Comparison of ENCODE assay signal across 30 cellular contexts in genomic region chr6:133540361-133540760, GRCh38.
"Had no signal": no experiment of that assay in that cellular context is flagged by ENCODE, and none has a peak within 500 bp of the region (broad histone marks: within the 10 kb centered on the region; RNA-seq: fewer than 3 reads in every experiment).

No MANE protein-coding gene starts in this region.

- H3K4me1 ChIP-seq: parathyroid adenoma, psoas muscle, right lobe of liver, stomach, thyroid gland, tibial nerve, upper lobe of left lung, vagina had no signal

- H3K4me2 ChIP-seq: neural progenitor cell had no signal

- H3K4me1 Mint-ChIP-seq: naive thymus-derived CD8-positive, alpha-beta T cell; neural progenitor cell; stimulated activated effector memory CD8-positive, alpha-beta T cell treated with anti-CD3 and anti-CD28 coated beads, Interleukin-12 subunit alpha, Interleukin-12 subunit beta, amount 100 ng/mL, for 72 hours; stimulated activated naive B cell treated with anti-CD40 and anti-IgM and Interleukin-4, amounts not matched to agents 10 μg/mL and 1 μg/mL and 100 μg/mL, for 72 hours had no signal

- H3K4me3 Mint-ChIP-seq: naive thymus-derived CD8-positive, alpha-beta T cell; natural killer cell treated with Interleukin-12 subunit alpha and Interleukin-12 subunit beta and Interleukin-15 and Interleukin-18, amount 100 ng/mL, for 72 hours; nephron progenitor cell; neural progenitor cell; stimulated activated effector memory CD8-positive, alpha-beta T cell treated with anti-CD3 and anti-CD28 coated beads, Interleukin-12 subunit alpha, Interleukin-12 subunit beta, amount 100 ng/mL, for 72 hours; stimulated activated naive B cell treated with anti-CD40 and anti-IgM and Interleukin-4, amounts not matched to agents 10 μg/mL and 1 μg/mL and 100 μg/mL, for 72 hours; stimulated activated naive CD8-positive, alpha-beta T cell treated with anti-CD3 and anti-CD28 coated beads, Interleukin-15, Interleukin-2, amounts not matched to agents 100 ng/mL and 50 ng/mL, for 24 hours had no signal

- H3K36me3 Mint-ChIP-seq: naive thymus-derived CD8-positive, alpha-beta T cell; natural killer cell treated with Interleukin-12 subunit alpha and Interleukin-12 subunit beta and Interleukin-15 and Interleukin-18, amount 100 ng/mL, for 72 hours; neural progenitor cell; stimulated activated effector memory CD8-positive, alpha-beta T cell treated with anti-CD3 and anti-CD28 coated beads, Interleukin-12 subunit alpha, Interleukin-12 subunit beta, amount 100 ng/mL, for 72 hours; stimulated activated naive B cell treated with anti-CD40 and anti-IgM and Interleukin-4, amounts not matched to agents 10 μg/mL and 1 μg/mL and 100 μg/mL, for 72 hours had no signal

- H3K27me3 ChIP-seq: neural progenitor cell, ovary, right lobe of liver, sigmoid colon, stomach, thyroid gland, tibial nerve, upper lobe of left lung, vagina had no signal

- H3K79me2 ChIP-seq: parathyroid adenoma had no signal

- FAIRE-seq: small intestine, urothelium cell line had no signal

- H3K9me3 ChIP-seq: ovary, psoas muscle, right lobe of liver, sigmoid colon, stomach, thoracic aorta, thyroid gland, tibial nerve, upper lobe of left lung, vagina had no signal

- H3K36me3 ChIP-seq: neural progenitor cell, ovary, right lobe of liver, sigmoid colon, stomach, thoracic aorta, thyroid gland, tibial nerve, upper lobe of left lung, vagina had no signal

- H3K9me3 Mint-ChIP-seq: naive thymus-derived CD8-positive, alpha-beta T cell; natural killer cell treated with Interleukin-12 subunit alpha and Interleukin-12 subunit beta and Interleukin-15 and Interleukin-18, amount 100 ng/mL, for 72 hours; nephron progenitor cell; stimulated activated effector memory CD8-positive, alpha-beta T cell treated with anti-CD3 and anti-CD28 coated beads, Interleukin-12 subunit alpha, Interleukin-12 subunit beta, amount 100 ng/mL, for 72 hours; stimulated activated naive B cell treated with anti-CD40 and anti-IgM and Interleukin-4, amounts not matched to agents 10 μg/mL and 1 μg/mL and 100 μg/mL, for 72 hours; stimulated activated naive CD8-positive, alpha-beta T cell treated with anti-CD3 and anti-CD28 coated beads, Interleukin-15, Interleukin-2, amounts not matched to agents 100 ng/mL and 50 ng/mL, for 24 hours had no signal

- H3K27ac Mint-ChIP-seq: naive thymus-derived CD8-positive, alpha-beta T cell; natural killer cell treated with Interleukin-12 subunit alpha and Interleukin-12 subunit beta and Interleukin-15 and Interleukin-18, amount 100 ng/mL, for 72 hours; nephron progenitor cell; neural progenitor cell; progenitor cell of endocrine pancreas; stimulated activated effector memory CD8-positive, alpha-beta T cell treated with anti-CD3 and anti-CD28 coated beads, Interleukin-12 subunit alpha, Interleukin-12 subunit beta, amount 100 ng/mL, for 72 hours; stimulated activated naive B cell treated with anti-CD40 and anti-IgM and Interleukin-4, amounts not matched to agents 10 μg/mL and 1 μg/mL and 100 μg/mL, for 72 hours; stimulated activated naive CD8-positive, alpha-beta T cell treated with anti-CD3 and anti-CD28 coated beads, Interleukin-15, Interleukin-2, amounts not matched to agents 100 ng/mL and 50 ng/mL, for 24 hours had no signal

- ATAC-seq: naive thymus-derived CD8-positive, alpha-beta T cell; natural killer cell treated with Interleukin-12 subunit alpha and Interleukin-12 subunit beta and Interleukin-15 and Interleukin-18, amount 100 ng/mL, for 72 hours; psoas muscle; right cardiac atrium; right lobe of liver; stimulated activated effector memory CD8-positive, alpha-beta T cell treated with anti-CD3 and anti-CD28 coated beads, Interleukin-12 subunit alpha, Interleukin-12 subunit beta, amount 100 ng/mL, for 72 hours; stimulated activated naive B cell treated with anti-CD40 and anti-IgM and Interleukin-4, amounts not matched to agents 10 μg/mL and 1 μg/mL and 100 μg/mL, for 72 hours had no signal

- H3K27ac ChIP-seq: neural progenitor cell, ovary, parathyroid adenoma, psoas muscle, right lobe of liver, sigmoid colon, stomach, thoracic aorta, thyroid gland, tibial nerve, upper lobe of left lung, vagina had no signal

- H3K4me3 ChIP-seq: neural progenitor cell, ovary, psoas muscle, right lobe of liver, sigmoid colon, stomach, thoracic aorta, thyroid gland, tibial nerve, upper lobe of left lung, vagina had no signal

- H2AFZ ChIP-seq: neural progenitor cell, parathyroid adenoma had no signal

- DNase-seq: naive thymus-derived CD8-positive, alpha-beta T cell; nephron progenitor cell; occipital lobe; ovary; posterior cingulate gyrus; psoas muscle; right cardiac atrium; right lobe of liver; sigmoid colon; small intestine; stimulated activated CD4-positive, alpha-beta T cell treated with anti-CD3 and anti-CD28 coated beads, Interleukin-15, amount 100 ng/mL, for 24 hours; stimulated activated CD4-positive, alpha-beta T cell treated with anti-CD3 and anti-CD28 coated beads, Interleukin-2, amount 100 ng/mL, for 24 hours; stimulated activated CD4-positive, alpha-beta T cell treated with anti-CD3 and anti-CD28 coated beads, Interleukin-2, amount 100 ng/mL, for 48 hours; stimulated activated CD4-positive, alpha-beta T cell treated with anti-CD3 and anti-CD28 coated beads, Interleukin-4, amount 100 ng/mL, for 24 hours; stimulated activated naive B cell treated with anti-CD40 and anti-IgM and Interleukin-4, amounts not matched to agents 10 μg/mL and 1 μg/mL and 100 μg/mL, for 72 hours; stimulated activated naive CD4-positive, alpha-beta T cell treated with Interleukin-2 at 50 U/mL for 16 hours; stomach; thyroid gland; trophoblast cell; upper lobe of left lung had no signal

- H3K9ac ChIP-seq: neural progenitor cell, parathyroid adenoma had no signal
